In genomic region chr2:33318456-33318855, GRCh38 we compare ENCODE assay signal across 9 cellular contexts.
"Had no signal": no experiment of that assay in that cellular context is flagged by ENCODE, and none has a peak within 500 bp of the region (broad histone marks: within the 10 kb centered on the region; RNA-seq: fewer than 3 reads in every experiment).

No MANE protein-coding gene starts in this region.

- FAIRE-seq: HepG2 had no signal

- H3K9me3 Mint-ChIP-seq: HFFc6, IgD-negative memory B cell had no signal

- H3K4me3 Mint-ChIP-seq: HFFc6, IgD-negative memory B cell had no signal

- H3K36me3 ChIP-seq: HAP-1 had no signal

- H3K4me1 ChIP-seq: HAP-1 had no signal

- H2AFZ ChIP-seq: GM23248 had no signal

- H3K9me3 ChIP-seq: HAP-1 had no signal

- H3K9ac ChIP-seq: GM23248 had no signal

- DNase-seq: GM23248, GOT3, H7, HFFc6 had no signal

- H3K4me3 ChIP-seq: GM23248, HAP-1 had no signal

- H3K27ac Mint-ChIP-seq: HFFc6, IgD-negative memory B cell had no signal

- H3K27ac ChIP-seq: HL-60 had no signal

- ATAC-seq: HCT116, HepG2 had no signal

- H3K36me3 Mint-ChIP-seq: IgD-negative memory B cell had no signal
